In the genomic region with DNA sequence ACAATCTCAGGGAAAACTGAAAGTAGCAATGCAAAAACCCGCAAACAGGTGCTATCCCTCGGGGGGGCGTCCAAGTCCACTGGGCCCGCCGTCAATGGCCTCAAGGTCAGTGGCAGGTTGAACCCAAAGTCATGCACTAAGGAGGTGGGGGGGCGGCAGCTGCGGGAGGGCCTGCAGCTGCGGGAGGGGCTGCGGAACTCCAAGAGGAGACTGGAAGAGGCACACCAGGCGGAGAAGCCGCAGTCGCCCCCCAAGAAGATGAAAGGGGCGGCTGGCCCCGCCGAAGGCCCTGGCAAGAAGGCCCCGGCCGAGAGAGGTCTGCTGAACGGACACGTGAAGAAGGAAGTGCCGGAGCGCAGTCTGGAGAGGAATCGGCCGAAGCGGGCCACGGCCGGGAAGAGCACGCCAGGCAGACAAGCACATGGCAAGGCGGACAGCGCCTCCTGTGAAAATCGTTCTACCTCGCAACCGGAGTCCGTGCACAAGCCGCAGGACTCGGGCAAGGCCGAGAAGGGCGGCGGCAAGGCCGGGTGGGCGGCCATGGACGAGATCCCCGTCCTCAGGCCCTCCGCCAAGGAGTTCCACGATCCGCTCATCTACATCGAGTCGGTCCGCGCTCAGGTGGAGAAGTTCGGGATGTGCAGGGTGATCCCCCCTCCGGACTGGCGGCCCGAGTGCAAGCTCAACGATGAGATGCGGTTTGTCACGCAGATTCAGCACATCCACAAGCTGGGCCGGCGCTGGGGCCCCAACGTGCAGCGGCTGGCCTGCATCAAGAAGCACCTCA, we compare ENCODE assay signal across 15 cellular contexts.
"Had no signal": no experiment of that assay in that cellular context is flagged by ENCODE, and none has a peak within 500 bp of the region (broad histone marks: within the 10 kb centered on the region; RNA-seq: fewer than 3 reads in every experiment).

No MANE protein-coding gene starts in this region.

- H3K27ac Mint-ChIP-seq: activated CD4-positive, alpha-beta memory T cell treated with anti-CD3 and anti-CD28 coated beads, Interleukin-2, amount 10 ng/mL, durations not matched to agents 7 days and 5 days; activated naive CD4-positive, alpha-beta T cell treated with anti-CD3 and anti-CD28 coated beads, Interleukin-2, amount 50 U/mL, for 24 hours had no signal

- H3K4me1 ChIP-seq: body of pancreas had no signal

- H3K36me3 ChIP-seq: ovary, uterus had no signal

- H3K27ac ChIP-seq: body of pancreas, esophagus squamous epithelium, left lung, ovary, stomach, uterus had no signal

- FAIRE-seq: islet of Langerhans, TTC549 had no signal

- H3K4me3 Mint-ChIP-seq: activated CD4-positive, alpha-beta memory T cell treated with anti-CD3 and anti-CD28 coated beads, Interleukin-2, amount 10 ng/mL, durations not matched to agents 7 days and 5 days; activated naive CD4-positive, alpha-beta T cell treated with anti-CD3 and anti-CD28 coated beads, Interleukin-2, amount 50 U/mL, for 24 hours had no signal

- H3K4me3 ChIP-seq: body of pancreas, esophagus squamous epithelium, left lung, ovary, stomach, uterus had no signal

- H3K27me3 ChIP-seq: body of pancreas, esophagus squamous epithelium, left lung, ovary, stomach, uterus had no signal

- H3K9me3 ChIP-seq: body of pancreas, esophagus squamous epithelium, left lung, ovary, stomach, uterus had no signal

- H3K9me3 Mint-ChIP-seq: activated CD4-positive, alpha-beta memory T cell treated with anti-CD3 and anti-CD28 coated beads, Interleukin-2, amount 10 ng/mL, durations not matched to agents 7 days and 5 days; activated naive CD4-positive, alpha-beta T cell treated with anti-CD3 and anti-CD28 coated beads, Interleukin-2, amount 50 U/mL, for 24 hours had no signal

- H3K27me3 Mint-ChIP-seq: activated CD4-positive, alpha-beta memory T cell treated with anti-CD3 and anti-CD28 coated beads, Interleukin-2, amount 10 ng/mL, durations not matched to agents 7 days and 5 days; activated naive CD4-positive, alpha-beta T cell treated with anti-CD3 and anti-CD28 coated beads, Interleukin-2, amount 50 U/mL, for 24 hours had no signal

- ATAC-seq: body of pancreas, left lung had no signal

- DNase-seq: activated CD4-positive, alpha-beta memory T cell treated with anti-CD3 and anti-CD28 coated beads, Interleukin-2, amount 10 ng/mL, durations not matched to agents 7 days and 5 days; activated CD4-positive, CD25-positive, alpha-beta regulatory T cell; activated effector memory CD4-positive, alpha-beta T cell treated with Interleukin-2 at 50 U/mL for 16 hours; esophagus squamous epithelium; foreskin fibroblast; left lung; stimulated activated CD4-positive, alpha-beta T cell treated with anti-CD3 and anti-CD28 coated beads, Interleukin-4, amount 100 ng/mL, for 4 hours; stomach; T-helper 2 cell; uterus had no signal
